ENCODE assay signal across 8 cellular contexts in the genomic region with DNA sequence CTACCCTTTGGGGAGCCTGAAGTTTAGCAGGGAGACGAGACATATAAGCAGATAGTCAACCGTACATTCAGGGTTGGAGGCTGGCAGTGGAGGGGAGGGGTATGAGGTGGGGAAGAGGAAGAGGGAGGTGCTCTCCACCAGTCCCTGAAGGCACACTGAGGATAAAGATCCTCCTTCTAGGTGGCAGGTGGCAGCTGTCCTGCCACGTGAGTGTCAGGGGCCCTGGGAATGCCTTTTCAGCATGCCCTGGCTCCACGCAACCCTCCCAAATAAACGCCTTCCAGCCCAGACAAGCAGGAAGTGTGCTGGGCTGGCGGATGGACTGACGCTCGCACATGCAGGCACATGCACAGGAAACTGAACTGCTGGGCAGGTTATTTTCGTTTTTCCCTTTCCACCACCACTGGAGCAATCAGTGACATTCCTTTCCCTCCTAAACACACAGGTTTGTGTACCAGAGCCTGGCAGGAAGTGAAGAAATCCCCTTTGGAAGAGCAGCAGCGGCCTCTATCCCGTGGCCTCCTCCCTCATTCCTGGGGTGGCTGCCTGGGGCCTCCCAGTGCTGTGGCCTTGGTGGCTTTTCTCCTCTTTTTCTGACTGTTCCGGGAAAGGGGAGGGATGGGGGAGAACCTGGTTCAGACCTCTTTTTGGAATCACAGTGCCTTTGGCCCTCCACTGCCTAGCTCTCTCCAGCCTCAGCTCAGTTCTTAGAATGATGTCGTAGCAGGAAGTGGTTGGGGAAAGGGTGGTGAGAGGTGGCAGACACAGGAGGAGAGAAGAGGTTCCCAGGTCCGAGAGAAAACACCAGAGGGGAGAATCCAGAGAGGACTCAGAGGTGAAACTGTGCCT.
DNase-seq lines count a peak whose midpoint lies in the region; ATAC-seq and TF ChIP-seq lines count a peak whose summit lies in the region.

No MANE protein-coding gene starts in this region.

- WGBS in esophagus muscularis mucosa: 60% methylated on average over 14 of the region's 14 CpGs

- no peak overlapping the region for H3K4me3 Mint-ChIP-seq in activated CD4-positive, alpha-beta memory T cell treated with anti-CD3 and anti-CD28 coated beads for 36 hours

- TF ChIP-seq CTCF in esophagus muscularis mucosa (IDR thresholded peaks at IDR 0.05): no peak

- DNase-seq in HT-29 (ENCODE audit: low spot score): peak; percentile 50
- peak; percentile 37 for DNase-seq in activated CD4-positive, alpha-beta memory T cell treated with anti-CD3 and anti-CD28 coated beads for 36 hours
- no peak for DNase-seq in esophagus muscularis mucosa (ENCODE audit: extremely low spot score)
- DNase-seq in posterior vena cava (ENCODE audit: low spot score): peak; percentile 86
- no peak for DNase-seq in cerebellum (ENCODE audit: low spot score)
- no peak for DNase-seq in middle frontal gyrus (ENCODE audit: extremely low spot score, low spot score)
- DNase-seq in NCI-H748 treated with DMSO at 0.1 percent for 48 hours (lab: John Stamatoyannopoulos, UW): no peak

- peaks cover 25% of the 10 kb centered on the region for H3K4me1 Mint-ChIP-seq in activated CD4-positive, alpha-beta memory T cell treated with anti-CD3 and anti-CD28 coated beads for 36 hours (ENCODE audit: low read depth)

- no peak overlapping the region for H3K4me3 ChIP-seq in esophagus muscularis mucosa

- H3K36me3 ChIP-seq in esophagus muscularis mucosa: no peaks in the 10 kb centered on the region

- no peak for ATAC-seq in GM19035 (IDR thresholded peaks at IDR 0.05; ENCODE audit: unreplicated experiment)

- peaks cover 0 to 12% (median 4%) of the 10 kb centered on the region in 4 donors for H3K9me3 ChIP-seq in esophagus muscularis mucosa

- intact Hi-C loops in activated CD4-positive, alpha-beta memory T cell treated with anti-CD3 and anti-CD28 coated beads for 36 hours (cut with micrococcal nuclease): loop anchor here (5.0 kb wide), 1 partner anchor 162 kb away; no protein-coding TSS in a partner anchor
- intact Hi-C loops in esophagus muscularis mucosa (cut with DNase I): no loop called here
- intact Hi-C loops in posterior vena cava (cut with DNase I): loop anchor here in 1 of 2 donors (10.0 kb wide), 1 partner anchor 110 kb away; no protein-coding TSS in a partner anchor

- TF ChIP-seq POLR2A in esophagus muscularis mucosa (IDR thresholded peaks at IDR 0.05; ENCODE audit: low read depth): no peak

- POLR2A ChIA-PET in activated CD4-positive, alpha-beta memory T cell treated with anti-CD3 and anti-CD28 coated beads for 36 hours (lab: Charles Lee): no interaction called here

- H3K27me3 ChIP-seq in esophagus muscularis mucosa: no peaks in the 10 kb centered on the region

- no peak for TF ChIP-seq EP300 in esophagus muscularis mucosa (IDR thresholded peaks at IDR 0.05)

- H3K27ac ChIP-seq in esophagus muscularis mucosa (replicated peaks in 1 of 4): peak overlapping the region; percentile 68 to 72 (median 70)

- H3K4me1 ChIP-seq in esophagus muscularis mucosa: peaks cover 7 to 14% (median 10%) of the 10 kb centered on the region in 4 donors

- H3K27ac Mint-ChIP-seq in activated CD4-positive, alpha-beta memory T cell treated with anti-CD3 and anti-CD28 coated beads for 36 hours: peak overlapping the region; percentile 77

- CTCF ChIA-PET in activated CD4-positive, alpha-beta memory T cell treated with anti-CD3 and anti-CD28 coated beads for 36 hours (lab: Charles Lee): interaction anchor here (1.2 to 1.3 kb wide), 2 partner anchors 12 to 152 kb away, joined by 3 read pairs; no protein-coding TSS in a partner anchor

- peaks cover 2% of the 10 kb centered on the region for H3K27me3 Mint-ChIP-seq in activated CD4-positive, alpha-beta memory T cell treated with anti-CD3 and anti-CD28 coated beads for 36 hours

- H3K36me3 Mint-ChIP-seq in activated CD4-positive, alpha-beta memory T cell treated with anti-CD3 and anti-CD28 coated beads for 36 hours: peaks cover 3% of the 10 kb centered on the region

- peaks cover 10% of the 10 kb centered on the region for H3K9me3 Mint-ChIP-seq in activated CD4-positive, alpha-beta memory T cell treated with anti-CD3 and anti-CD28 coated beads for 36 hours

Comparison
In these comparisons a context has a peak if more than half of its experiments do, and no peak if none do; other contexts are left out.
1. DNase-seq: peak in HT-29 (single experiment), activated CD4-positive, alpha-beta memory T cell treated with anti-CD3 and anti-CD28 coated beads for 36 hours (single experiment) and posterior vena cava (single experiment); none in esophagus muscularis mucosa (single experiment), cerebellum (single experiment), middle frontal gyrus (single experiment) and NCI-H748 treated with DMSO at 0.1 percent for 48 hours (single experiment).